ENCODE assay signal across 13 cellular contexts in the genomic region with DNA sequence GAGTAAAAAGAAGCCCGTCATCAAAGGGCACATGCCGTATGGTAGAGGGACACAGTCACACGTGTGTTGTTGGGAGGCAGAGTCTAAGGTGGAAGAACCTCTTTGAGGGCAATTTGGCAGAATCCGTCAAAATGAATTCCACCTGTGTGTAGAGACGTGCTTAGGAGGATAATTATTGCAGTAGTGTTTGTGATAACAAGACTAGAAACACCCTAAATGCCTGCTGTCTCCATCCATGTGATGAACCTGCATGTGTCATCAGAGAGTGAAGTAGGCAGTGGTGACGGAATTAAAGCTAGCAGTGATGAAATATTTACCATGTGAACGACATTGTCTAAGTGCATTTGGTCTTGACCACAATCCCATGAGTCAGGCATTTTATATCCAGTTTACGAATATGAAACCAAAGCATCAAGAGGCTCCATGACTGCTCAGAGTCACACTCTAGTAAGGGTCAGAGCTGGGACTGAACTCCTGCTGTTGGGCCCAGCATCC.
DNase-seq lines count a peak whose midpoint lies in the region; ATAC-seq and TF ChIP-seq lines count a peak whose summit lies in the region.
"Had no signal": no experiment of that assay in that cellular context is flagged by ENCODE, and none has a peak within 500 bp of the region (broad histone marks: within the 10 kb centered on the region; RNA-seq: fewer than 3 reads in every experiment).

No MANE protein-coding gene starts in this region.

- CTCF ChIA-PET in AG04450 (lab: Charles Lee), result no interaction called here

- H3K27me3 Mint-ChIP-seq in HFFc6 (ENCODE audit: insufficient read depth), result peaks cover 9% of the 10 kb centered on the region
- H3K27me3 Mint-ChIP-seq: CD4-positive, CD25-positive, alpha-beta regulatory T cell; stimulated activated naive CD8-positive, alpha-beta T cell treated with anti-CD3 and anti-CD28 coated beads, Interleukin-15, Interleukin-2, amounts not matched to agents 100 ng/mL and 50 ng/mL, for 24 hours had no signal

- DNase-seq in AG04450 (ENCODE audit: low read depth, low spot score) (peak; percentile 62), HFFc6 (peak; percentile 69), T1000 (lab: John Stamatoyannopoulos, UW) (peak; percentile 24), glomerular visceral epithelial cell (ENCODE audit: extremely low spot score) (peak; percentile 50), body of pancreas (no peak), NCI-H128 (lab: John Stamatoyannopoulos, UW; ENCODE audit: unreplicated experiment) (no peak), HUDEP-2 (lab: John Stamatoyannopoulos, UW; ENCODE audit: unreplicated experiment in 76 of 76) (no peak)
- DNase-seq: activated CD4-positive, alpha-beta T cell treated with anti-CD3 and anti-CD28 coated beads, Interleukin-2, amount 50 U/mL, for 48 hours; anterior cingulate cortex; CD4-positive, CD25-positive, alpha-beta regulatory T cell; SHP77 treated with DMSO at 0.1 percent for 48 hours had no signal

- WGBS in body of pancreas, 2 donors, result 82 to 84% methylated on average over 8 of the region's 8 CpGs

- no peak overlapping the region for H3K27ac ChIP-seq in AG04450 (ENCODE audit: low read depth, low read length)
- no peak overlapping the region for H3K27ac ChIP-seq in body of pancreas

- no peaks in the 10 kb centered on the region for H3K4me1 ChIP-seq in body of pancreas

- H3K36me3 Mint-ChIP-seq in HFFc6 (ENCODE audit: low read depth), result no peaks in the 10 kb centered on the region
- H3K36me3 Mint-ChIP-seq: CD4-positive, CD25-positive, alpha-beta regulatory T cell had no signal

- ATAC-seq in body of pancreas (no peak), HG02981 (IDR thresholded peaks at IDR 0.05; ENCODE audit: unreplicated experiment) (no peak)

- no peaks in the 10 kb centered on the region for H3K9me3 Mint-ChIP-seq in HFFc6
- H3K9me3 Mint-ChIP-seq: stimulated activated naive CD8-positive, alpha-beta T cell treated with anti-CD3 and anti-CD28 coated beads, Interleukin-15, Interleukin-2, amounts not matched to agents 100 ng/mL and 50 ng/mL, for 24 hours had no signal

- POLR2A ChIA-PET in AG04450 (lab: Yijun Ruan, JAX), result no interaction called here

- no peaks in the 10 kb centered on the region for H3K36me3 ChIP-seq in body of pancreas (replicated peaks in 1 of 2; ENCODE audit: insufficient read depth in 1 of 2, low read depth in 2 of 2)

- intact Hi-C loops in body of pancreas (cut with DNase I), result no loop called here

- no peaks in the 10 kb centered on the region for H3K27me3 ChIP-seq in AG04450 (ENCODE audit: control insufficient read depth, insufficient read depth, low read length)
- no peaks in the 10 kb centered on the region for H3K27me3 ChIP-seq in body of pancreas

- peaks cover 21% of the 10 kb centered on the region for H3K4me1 Mint-ChIP-seq in HFFc6 (ENCODE audit: low read depth)
- H3K4me1 Mint-ChIP-seq: CD4-positive, CD25-positive, alpha-beta regulatory T cell had no signal

- no peak overlapping the region for H3K4me3 Mint-ChIP-seq in HFFc6
- H3K4me3 Mint-ChIP-seq: CD4-positive, CD25-positive, alpha-beta regulatory T cell; stimulated activated naive CD8-positive, alpha-beta T cell treated with anti-CD3 and anti-CD28 coated beads, Interleukin-15, Interleukin-2, amounts not matched to agents 100 ng/mL and 50 ng/mL, for 24 hours had no signal

- H3K9me3 ChIP-seq in AG04450 (ENCODE audit: control insufficient read depth, insufficient read depth, low read length) (no peaks in the 10 kb centered on the region; the same call in 1 of the 2 replicates), body of pancreas (no peaks in the 10 kb centered on the region)

- no peak for TF ChIP-seq POLR2A in body of pancreas (IDR thresholded peaks at IDR 0.05)

- no peak for TF ChIP-seq CTCF in AG04450 (IDR thresholded peaks at IDR 0.05; ENCODE audit: low read depth, low read length)
- no peak for TF ChIP-seq CTCF in HFFc6 (IDR thresholded peaks at IDR 0.05)
- TF ChIP-seq CTCF in body of pancreas (IDR thresholded peaks at IDR 0.05), result no peak

- H3K27ac Mint-ChIP-seq in HFFc6, result no peak overlapping the region
- H3K27ac Mint-ChIP-seq: stimulated activated naive CD8-positive, alpha-beta T cell treated with anti-CD3 and anti-CD28 coated beads, Interleukin-15, Interleukin-2, amounts not matched to agents 100 ng/mL and 50 ng/mL, for 24 hours had no signal

- H3K4me3 ChIP-seq in AG04450 (ENCODE audit: low read depth, low read length) (no peak overlapping the region), body of pancreas (no peak overlapping the region)

Comparison
In these comparisons a context has a peak if more than half of its experiments do, and no peak if none do; other contexts are left out.
1. DNase-seq: peak in AG04450 (single experiment), HFFc6 (single experiment), T1000 (single experiment) and glomerular visceral epithelial cell (single experiment); none in body of pancreas (0 of 4), NCI-H128 (single experiment) and HUDEP-2 (0 of 76).